In genomic region chr3:15427981-15428380, GRCh38 we compare ENCODE assay signal across 8 cellular contexts. TPM values are rescaled to one million over a fixed set of nuclear protein-coding genes. Genes with fewer than 3 reads are reported as not detected.
A peak's percentile ranks its signal among the peaks of the same experiment; 100 is the strongest.
DNase-seq lines count a peak whose midpoint lies in the region; ATAC-seq and TF ChIP-seq lines count a peak whose summit lies in the region.

No MANE protein-coding gene starts in this region.

- no peak for ATAC-seq in HG03571 (IDR thresholded peaks at IDR 0.05; ENCODE audit: unreplicated experiment)

- DNase-seq in AG04449 (ENCODE audit: low read depth, low spot score) (no peak), LNCaP clone FGC (ENCODE audit: low read depth) (no peak), mesothelial cell of epicardium (ENCODE audit: low spot score in 2 of 2, unreplicated experiment in 2 of 2) (no peak), middle frontal gyrus (ENCODE audit: extremely low spot score, low spot score) (no peak), NCI-H2029 (lab: John Stamatoyannopoulos, UW) (no peak), cerebellar cortex (ENCODE audit: low spot score) (no peak)

- H3K4me3 Mint-ChIP-seq in mesothelial cell of epicardium = peak overlapping the region; percentile 96

- H3K27ac Mint-ChIP-seq in mesothelial cell of epicardium = peak overlapping the region; percentile 88

- peak overlapping the region; percentile 56 for H3K27ac ChIP-seq in cingulate gyrus (ENCODE audit: low read depth, low read length)

- POLR2A ChIA-PET in AG04449 (lab: Yijun Ruan, JAX) = no interaction called here

- H3K4me1 Mint-ChIP-seq in mesothelial cell of epicardium = peaks cover 34% of the 10 kb centered on the region

- no peaks in the 10 kb centered on the region for H3K9me3 Mint-ChIP-seq in mesothelial cell of epicardium

- peaks cover 10% of the 10 kb centered on the region for H3K36me3 Mint-ChIP-seq in mesothelial cell of epicardium

- H3K4me3 ChIP-seq in AG04449 (ENCODE audit: low read depth, low read length) (peak overlapping the region; percentile 91), LNCaP clone FGC (ENCODE audit: low read depth, low read length) (peak overlapping the region; percentile 99)

- CTCF ChIA-PET in AG04449 (lab: Yijun Ruan, JAX) = no interaction called here

- no peaks in the 10 kb centered on the region for H3K27me3 Mint-ChIP-seq in mesothelial cell of epicardium (ENCODE audit: low read depth)

- TF ChIP-seq CTCF in AG04449 (IDR thresholded peaks at IDR 0.05; ENCODE audit: insufficient read depth, low read length, missing control alignments) (no peak), LNCaP clone FGC (IDR thresholded peaks at IDR 0.05; ENCODE audit: control insufficient read depth, extremely low read depth, insufficient read depth) (no peak), mesothelial cell of epicardium (IDR thresholded peaks at IDR 0.05; ENCODE audit: unreplicated experiment) (no peak)

RNA-seq across cellular contexts. Expression of gene EAF1, which starts 0.6 kb away (rescaled TPM):
- total RNA-seq in mesothelial cell of epicardium = 15.8 to 17.1 TPM (median 16.3 TPM) in 3 replicates

RNA-seq across cellular contexts. Expression of gene METTL6, which starts 0.6 kb away (rescaled TPM):
- total RNA-seq in mesothelial cell of epicardium = 23.5 to 26.7 TPM (median 25.8 TPM) in 3 replicates
